Comparison of ENCODE assay signal across 29 cellular contexts in genomic region chrX:53078943-53079342, GRCh38. TPM values are rescaled to one million over a fixed set of nuclear protein-coding genes. Genes with fewer than 3 reads are reported as not detected.
"Had no signal": no experiment of that assay in that cellular context is flagged by ENCODE, and none has a peak within 500 bp of the region (broad histone marks: within the 10 kb centered on the region; RNA-seq: fewer than 3 reads in every experiment).

No MANE protein-coding gene starts in this region.

- H3K36me3 Mint-ChIP-seq: naive B cell; natural killer cell treated with Interleukin-12 subunit alpha and Interleukin-12 subunit beta and Interleukin-15 and Interleukin-18, amount 100 ng/mL, for 72 hours; type B pancreatic cell had no signal

- H3K27me3 Mint-ChIP-seq: effector memory CD8-positive, alpha-beta T cell; natural killer cell treated with Interleukin-12 subunit alpha and Interleukin-12 subunit beta and Interleukin-15 and Interleukin-18, amount 100 ng/mL, for 72 hours; progenitor cell of endocrine pancreas; stimulated activated naive CD8-positive, alpha-beta T cell treated with anti-CD3 and anti-CD28 coated beads, Interleukin-15, amount 100 ng/mL, for 72 hours; type B pancreatic cell had no signal

- H2AFZ ChIP-seq: parathyroid adenoma had no signal

- DNase-seq: cortex of kidney; effector memory CD8-positive, alpha-beta T cell; erythroblast; esophagus squamous epithelium; foreskin melanocyte; glutamatergic neuron; hypothalamus; left ventricle myocardium superior; lower lobe of right lung; mucosa of descending colon; naive B cell; right lobe of liver; stimulated activated CD4-positive, alpha-beta T cell treated with anti-CD3 and anti-CD28 coated beads, Interleukin-12 subunit alpha, Interleukin-12 subunit beta, amount 100 ng/mL, for 4 hours; stimulated activated CD4-positive, alpha-beta T cell treated with anti-CD3 and anti-CD28 coated beads, Interleukin-1b, Interleukin-23, amount 100 ng/mL, for 48 hours; stimulated activated CD4-positive, alpha-beta T cell treated with anti-CD3 and anti-CD28 coated beads, Interleukin-4, amount 100 ng/mL, for 1 hour; stimulated activated CD8-positive, alpha-beta memory T cell treated with anti-CD3 and anti-CD28 coated beads, Interleukin-4, amount 100 ng/mL, for 48 hours; stimulated activated naive CD4-positive, alpha-beta T cell; stimulated activated naive CD8-positive, alpha-beta T cell treated with anti-CD3 and anti-CD28 coated beads, Interleukin-15, amount 100 ng/mL, for 72 hours; thyroid gland had no signal

- FAIRE-seq: endometrium, keratinocyte had no signal

- H3K9me3 Mint-ChIP-seq: effector memory CD8-positive, alpha-beta T cell; natural killer cell treated with Interleukin-12 subunit alpha and Interleukin-12 subunit beta and Interleukin-15 and Interleukin-18, amount 100 ng/mL, for 72 hours; neural crest cell; stimulated activated naive CD8-positive, alpha-beta T cell treated with anti-CD3 and anti-CD28 coated beads, Interleukin-15, amount 100 ng/mL, for 72 hours; type B pancreatic cell had no signal

- H3K27ac ChIP-seq: lower lobe of right lung, neutrophil, parathyroid adenoma, right lobe of liver, suprapubic skin, thyroid gland had no signal

- H3K4me3 Mint-ChIP-seq: natural killer cell treated with Interleukin-12 subunit alpha and Interleukin-12 subunit beta and Interleukin-15 and Interleukin-18, amount 100 ng/mL, for 72 hours; stimulated activated naive CD8-positive, alpha-beta T cell treated with anti-CD3 and anti-CD28 coated beads, Interleukin-15, amount 100 ng/mL, for 72 hours had no signal

- H3K9ac ChIP-seq: parathyroid adenoma had no signal

- H3K36me3 ChIP-seq: lower lobe of right lung, neutrophil, right lobe of liver, suprapubic skin, thyroid gland had no signal

- H3K4me3 ChIP-seq: esophagus squamous epithelium, lower lobe of right lung, mucosa of descending colon, right lobe of liver, smooth muscle cell, suprapubic skin, thyroid gland had no signal

- H3K27ac Mint-ChIP-seq: natural killer cell treated with Interleukin-12 subunit alpha and Interleukin-12 subunit beta and Interleukin-15 and Interleukin-18, amount 100 ng/mL, for 72 hours; progenitor cell of endocrine pancreas; stimulated activated naive CD8-positive, alpha-beta T cell treated with anti-CD3 and anti-CD28 coated beads, Interleukin-15, amount 100 ng/mL, for 72 hours had no signal

- H3K9me3 ChIP-seq: esophagus squamous epithelium, lower lobe of right lung, mucosa of descending colon, neutrophil, right lobe of liver, suprapubic skin, thyroid gland had no signal

- ATAC-seq: effector memory CD8-positive, alpha-beta T cell; left ventricle myocardium superior; lower lobe of right lung; mucosa of descending colon; natural killer cell treated with Interleukin-12 subunit alpha and Interleukin-12 subunit beta and Interleukin-15 and Interleukin-18, amount 100 ng/mL, for 72 hours; right lobe of liver; stimulated activated naive CD8-positive, alpha-beta T cell treated with anti-CD3 and anti-CD28 coated beads, Interleukin-15, amount 100 ng/mL, for 72 hours had no signal

- H3K4me1 ChIP-seq: parathyroid adenoma had no signal

- H3K4me2 ChIP-seq: smooth muscle cell had no signal

- H3K27me3 ChIP-seq: esophagus squamous epithelium, right lobe of liver, suprapubic skin, thyroid gland had no signal

RNA-seq across cellular contexts. Expression of gene GPR173, which starts 30.4 kb away (rescaled TPM):
- total RNA-seq: natural killer cell treated with Interleukin-12 subunit alpha and Interleukin-12 subunit beta and Interleukin-15 and Interleukin-18, amount 100 ng/mL, for 72 hours had no signal
